In the genomic region with DNA sequence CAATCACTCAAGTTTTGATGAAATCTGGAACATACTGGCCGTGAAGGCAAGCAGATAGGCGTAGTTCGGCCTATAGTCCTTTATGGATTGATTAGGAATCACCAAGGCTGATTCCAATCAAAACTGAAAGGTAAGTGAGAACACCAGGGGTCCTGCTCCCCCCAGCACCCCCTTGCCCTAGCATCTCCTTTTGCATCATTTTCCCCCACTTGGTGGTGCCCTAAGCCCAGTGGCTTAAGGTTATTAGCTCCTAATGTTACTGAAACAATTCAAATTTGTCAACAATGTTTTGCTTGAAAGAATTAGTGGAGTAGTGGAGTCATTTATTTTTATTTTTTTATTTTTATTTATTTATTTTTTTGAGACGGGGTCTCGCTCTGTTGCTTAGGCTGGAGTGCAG, we compare ENCODE assay signal across 1 cellular context.
A peak's percentile ranks its signal among the peaks of the same experiment; 100 is the strongest.
TF ChIP-seq lines count a peak whose summit lies in the region.

No MANE protein-coding gene starts in this region.

TF ChIP-seq in K562, 482 proteins besides CTCF, POLR2A, EP300 and RAD21:
- 0 out of 2 replicates have a peak, but pooled peaks have one; percentile 63 for TF ChIP-seq CC2D1A (IDR thresholded peaks at IDR 0.05)
- no peak for TF ChIP-seq ZNF696 (CRISPR knock-in tag; conservative IDR thresholded peaks at IDR 0.05)
- TF ChIP-seq HSF4 (CRISPR knock-in tag; IDR thresholded peaks at IDR 0.05; ENCODE audit: borderline replicate concordance): no peak
- TF ChIP-seq SMC3 (conservative IDR thresholded peaks at IDR 0.05; ENCODE audit: insufficient read depth, low read depth, low read length): peak; percentile 40; the same call in 1 of the 2 replicates
- TF ChIP-seq, protein P1, sequence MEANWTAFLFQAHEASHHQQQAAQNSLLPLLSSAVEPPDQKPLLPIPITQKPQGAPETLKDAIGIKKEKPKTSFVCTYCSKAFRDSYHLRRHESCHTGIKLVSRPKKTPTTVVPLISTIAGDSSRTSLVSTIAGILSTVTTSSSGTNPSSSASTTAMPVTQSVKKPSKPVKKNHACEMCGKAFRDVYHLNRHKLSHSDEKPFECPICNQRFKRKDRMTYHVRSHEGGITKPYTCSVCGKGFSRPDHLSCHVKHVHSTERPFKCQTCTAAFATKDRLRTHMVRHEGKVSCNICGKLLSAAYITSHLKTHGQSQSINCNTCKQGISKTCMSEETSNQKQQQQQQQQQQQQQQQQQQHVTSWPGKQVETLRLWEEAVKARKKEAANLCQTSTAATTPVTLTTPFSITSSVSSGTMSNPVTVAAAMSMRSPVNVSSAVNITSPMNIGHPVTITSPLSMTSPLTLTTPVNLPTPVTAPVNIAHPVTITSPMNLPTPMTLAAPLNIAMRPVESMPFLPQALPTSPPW (CRISPR knock-in tag; IDR thresholded peaks at IDR 0.05): peak; percentile 42; the same call in 1 of the 2 replicates
- TF ChIP-seq ZBTB7A (IDR thresholded peaks at IDR 0.05; ENCODE audit: borderline replicate concordance, control insufficient read depth, low read depth, low read length): peak; percentile 94
- TF ChIP-seq XRCC5 (IDR thresholded peaks at IDR 0.05; ENCODE audit: low read depth, low read length): no peak
- TF ChIP-seq HMGN3 (IDR thresholded peaks at IDR 0.05; ENCODE audit: borderline replicate concordance, extremely low read depth, insufficient read length, low read depth, low read length): no peak
- no peak for TF ChIP-seq MED1 (CRISPR knock-in tag; IDR thresholded peaks at IDR 0.05; ENCODE audit: borderline replicate concordance)
- TF ChIP-seq ZNF740 (CRISPR knock-in tag; IDR thresholded peaks at IDR 0.05): peak; percentile 52; the same call in 1 of the 2 replicates
- peak in 1 of 2 experiments; percentile 69; a peak in 2 of 4 replicates for TF ChIP-seq ZNF740 (tag; IDR thresholded peaks at IDR 0.05)
- TF ChIP-seq DEAF1 (CRISPR knock-in tag; IDR thresholded peaks at IDR 0.05): peak; percentile 21; the same call in 1 of the 2 replicates
- no peak for TF ChIP-seq NR4A1 (CRISPR knock-in tag; IDR thresholded peaks at IDR 0.05)
- no peak for TF ChIP-seq NR4A1 (tag; IDR thresholded peaks at IDR 0.05)
- TF ChIP-seq ZNF124 (CRISPR knock-in tag; IDR thresholded peaks at IDR 0.05): no peak
- TF ChIP-seq ZBTB17 (CRISPR knock-in tag; IDR thresholded peaks at IDR 0.05): no peak
- no peak for TF ChIP-seq RFX5 (IDR thresholded peaks at IDR 0.05; ENCODE audit: low read depth, low read length)
